In genomic region chr9:83106772-83107171, GRCh38 we compare ENCODE assay signal across 26 cellular contexts.
"Had no signal": no experiment of that assay in that cellular context is flagged by ENCODE, and none has a peak within 500 bp of the region (broad histone marks: within the 10 kb centered on the region; RNA-seq: fewer than 3 reads in every experiment).

No MANE protein-coding gene starts in this region.

- FAIRE-seq: urothelium cell line had no signal

- DNase-seq: stimulated activated CD4-positive, alpha-beta T cell treated with anti-CD3 and anti-CD28 coated beads, Interleukin-2, amount 100 ng/mL, for 48 hours; stimulated activated CD4-positive, alpha-beta T cell treated with anti-CD3 and anti-CD28 coated beads, Interleukin-4, amount 100 ng/mL, for 1 hour; stimulated activated CD4-positive, alpha-beta T cell treated with anti-CD3 and anti-CD28 coated beads, Interleukin-4, amount 100 ng/mL, for 24 hours; stimulated activated CD4-positive, alpha-beta T cell treated with anti-CD3 and anti-CD28 coated beads, Interleukin-4, amount 100 ng/mL, for 4 hours; stimulated activated CD8-positive, alpha-beta memory T cell treated with anti-CD3 and anti-CD28 coated beads, Interleukin-4, amount 100 ng/mL, for 48 hours; stimulated activated naive B cell treated with anti-CD40 and anti-IgM and Interleukin-4, amounts not matched to agents 10 μg/mL and 1 μg/mL and 100 μg/mL, for 72 hours; stimulated activated naive CD4-positive, alpha-beta T cell; stimulated activated naive CD4-positive, alpha-beta T cell treated with Interleukin-2 at 50 U/mL for 16 hours; stimulated activated naive CD8-positive, alpha-beta T cell treated with anti-CD3 and anti-CD28 coated beads, Interleukin-15, amount 100 ng/mL, for 72 hours; stimulated activated naive CD8-positive, alpha-beta T cell treated with anti-CD3 and anti-CD28 coated beads, Interleukin-15, Interleukin-2, amounts not matched to agents 100 U/mL and 50 U/mL, for 24 hours; stomach; substantia nigra; testis; thyroid gland; tibial artery; transverse colon; upper lobe of left lung; upper lobe of right lung; uterus had no signal

- H3K4me3 ChIP-seq: stomach, suprapubic skin, testis, thoracic aorta, thyroid gland, tibial artery, tibial nerve, transverse colon, upper lobe of left lung, upper lobe of right lung, uterus, vagina had no signal

- H3K36me3 ChIP-seq: stomach, suprapubic skin, thoracic aorta, thyroid gland, tibial artery, tibial nerve, transverse colon, upper lobe of left lung, upper lobe of right lung, uterus, vagina had no signal

- H3K27ac ChIP-seq: stomach, suprapubic skin, testis, thoracic aorta, thyroid gland, tibial artery, tibial nerve, transverse colon, upper lobe of left lung, upper lobe of right lung, uterus, vagina had no signal

- H3K4me1 ChIP-seq: stomach, suprapubic skin, testis, thyroid gland, tibial artery, tibial nerve, transverse colon, upper lobe of left lung, upper lobe of right lung, uterus, vagina had no signal

- H3K27me3 ChIP-seq: stomach, suprapubic skin, testis, thyroid gland, tibial artery, tibial nerve, transverse colon, upper lobe of left lung, upper lobe of right lung, uterus, vagina had no signal

- H3K9me3 ChIP-seq: stomach, suprapubic skin, testis, thoracic aorta, thyroid gland, tibial artery, tibial nerve, transverse colon, upper lobe of left lung, upper lobe of right lung, uterus, vagina had no signal

- ATAC-seq: stimulated activated effector memory CD8-positive, alpha-beta T cell treated with anti-CD3 and anti-CD28 coated beads, Interleukin-12 subunit alpha, Interleukin-12 subunit beta, amount 100 ng/mL, for 72 hours; stimulated activated memory B cell treated with anti-CD40 and anti-IgM and Interleukin-4, amounts not matched to agents 10 μg/mL and 1 μg/mL and 100 μg/mL, for 72 hours; stimulated activated naive B cell treated with anti-CD40 and anti-IgM and Interleukin-4, amounts not matched to agents 10 μg/mL and 1 μg/mL and 100 μg/mL, for 72 hours; stimulated activated naive CD8-positive, alpha-beta T cell treated with anti-CD3 and anti-CD28 coated beads, Interleukin-15, amount 100 ng/mL, for 72 hours; stimulated activated naive CD8-positive, alpha-beta T cell treated with anti-CD3 and anti-CD28 coated beads, Interleukin-15, Interleukin-2, amounts not matched to agents 100 U/mL and 50 U/mL, for 24 hours; upper lobe of right lung had no signal
